In genomic region chr2:3519255-3520190, GRCh38 we compare ENCODE assay signal across 8 cellular contexts. TPM values are rescaled to one million over a fixed set of nuclear protein-coding genes. Genes with fewer than 3 reads are reported as not detected.
DNase-seq lines count a peak whose midpoint lies in the region; ATAC-seq and TF ChIP-seq lines count a peak whose summit lies in the region.

A gene with protein sequence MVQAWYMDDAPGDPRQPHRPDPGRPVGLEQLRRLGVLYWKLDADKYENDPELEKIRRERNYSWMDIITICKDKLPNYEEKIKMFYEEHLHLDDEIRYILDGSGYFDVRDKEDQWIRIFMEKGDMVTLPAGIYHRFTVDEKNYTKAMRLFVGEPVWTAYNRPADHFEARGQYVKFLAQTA (minus strand): TSS chr2:3519531. CDS start chr2:3519487, 44 bp downstream.

- peak within 1 kb of the TSS; percentile 95 for H3K4me3 ChIP-seq in coronary artery

- ATAC-seq in GM18870 (IDR thresholded peaks at IDR 0.05; ENCODE audit: unreplicated experiment) (peak; percentile 70), HG03103 (IDR thresholded peaks at IDR 0.05; ENCODE audit: low read depth, unreplicated experiment) (peak; percentile 53), left lobe of liver (peak; percentile 82)

- DNase-seq in AG09319 (ENCODE audit: extremely low read depth, low read depth) (peak; percentile 23), NCI-H345 treated with DMSO at 0.1 percent for 48 hours (lab: John Stamatoyannopoulos, UW; ENCODE audit: unreplicated experiment) (peak; percentile 56), coronary artery (ENCODE audit: low spot score) (peak; percentile 90), left lobe of liver (ENCODE audit: low spot score) (peak; percentile 95)
- peak; percentile 66 to 75 for DNase-seq in activated CD4-positive, alpha-beta T cell treated with anti-CD3 and anti-CD28 coated beads for 4 hours
- DNase-seq in stimulated activated CD4-positive, alpha-beta T cell treated with anti-CD3 and anti-CD28 coated beads, Interleukin-2, amount 100 ng/mL, for 48 hours: peak; percentile 72 to 75

- TF ChIP-seq CTCF in AG09319 (IDR thresholded peaks at IDR 0.05; ENCODE audit: low read depth, low read length) (no peak), coronary artery (IDR thresholded peaks at IDR 0.05) (no peak)

- H3K27ac ChIP-seq in coronary artery: peak within 1 kb of the TSS; percentile 99 to 100

RNA-seq across cellular contexts. Expression of the gene that starts here (rescaled TPM):
- total RNA-seq in left lobe of liver: 297 TPM

Comparison
In these comparisons a context has a peak if more than half of its experiments do, and no peak if none do; other contexts are left out.
1. Peak in every context shown above with its lines: DNase-seq, ATAC-seq, H3K4me3 ChIP-seq and H3K27ac ChIP-seq.
2. DNase-seq: peak in every context shown above with its lines; median percentile 95 in left lobe of liver; 90 in coronary artery; 74 in stimulated activated CD4-positive, alpha-beta T cell treated with anti-CD3 and anti-CD28 coated beads, Interleukin-2, amount 100 ng/mL, for 48 hours; 70 in activated CD4-positive, alpha-beta T cell treated with anti-CD3 and anti-CD28 coated beads for 4 hours; 56 in NCI-H345 treated with DMSO at 0.1 percent for 48 hours; 23 in AG09319.